ENCODE assay signal across 15 cellular contexts in the genomic region with DNA sequence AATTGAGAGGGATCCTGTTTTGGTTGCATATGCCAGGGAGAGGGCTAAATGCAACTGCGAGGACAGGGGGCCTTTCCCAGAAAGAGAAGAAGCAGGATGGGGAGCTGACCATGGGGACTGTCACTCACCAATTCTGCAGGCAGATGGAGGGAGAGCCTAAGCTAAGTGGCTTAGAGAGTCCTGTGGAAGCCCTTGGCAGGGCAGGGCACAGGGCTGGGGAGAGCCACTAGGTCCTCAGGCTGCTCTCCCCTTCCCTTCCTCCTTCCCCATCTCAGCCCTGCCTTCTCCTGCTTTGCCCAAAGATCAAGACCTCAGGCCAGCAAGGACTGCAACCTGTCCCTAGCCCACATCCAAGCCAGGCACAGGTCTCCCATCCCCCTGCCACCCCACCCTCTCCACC. TPM values are rescaled to one million over a fixed set of nuclear protein-coding genes. Genes with fewer than 3 reads are reported as not detected.
DNase-seq lines count a peak whose midpoint lies in the region; ATAC-seq and TF ChIP-seq lines count a peak whose summit lies in the region.
"Had no signal": no experiment of that assay in that cellular context is flagged by ENCODE, and none has a peak within 500 bp of the region (broad histone marks: within the 10 kb centered on the region; RNA-seq: fewer than 3 reads in every experiment).

No MANE protein-coding gene starts in this region.

- no peak for TF ChIP-seq POLR2A in esophagus squamous epithelium (IDR thresholded peaks at IDR 0.05)

- H3K4me3 Mint-ChIP-seq in Caco-2 (ENCODE audit: unreplicated experiment): no peak overlapping the region
- H3K4me3 Mint-ChIP-seq: activated naive CD8-positive, alpha-beta T cell had no signal

- H3K27me3 Mint-ChIP-seq in Caco-2 (ENCODE audit: insufficient read depth, unreplicated experiment): no peaks in the 10 kb centered on the region
- H3K27me3 Mint-ChIP-seq: activated naive CD8-positive, alpha-beta T cell; stimulated activated naive CD8-positive, alpha-beta T cell treated with anti-CD3 and anti-CD28 coated beads, Interleukin-15, Interleukin-2, amounts not matched to agents 100 ng/mL and 50 ng/mL, for 24 hours had no signal

- TF ChIP-seq CTCF in Caco-2 (IDR thresholded peaks at IDR 0.05; ENCODE audit: insufficient read depth in 1 of 2, low read depth in 1 of 2, low read length in 1 of 2, severe bottlenecking in 1 of 2, unreplicated experiment in 1 of 2) (no peak), esophagus squamous epithelium (IDR thresholded peaks at IDR 0.05) (no peak), neutrophil (IDR thresholded peaks at IDR 0.05) (no peak), GM13977 (IDR thresholded peaks at IDR 0.05; ENCODE audit: extremely low read depth, insufficient read depth, missing control alignments) (no peak)

- H3K36me3 Mint-ChIP-seq in Caco-2 (ENCODE audit: insufficient read depth, unreplicated experiment): no peaks in the 10 kb centered on the region
- H3K36me3 Mint-ChIP-seq: activated naive CD8-positive, alpha-beta T cell had no signal

- POLR2A ChIA-PET in Caco-2 (lab: Charles Lee): interaction anchor here (0.6 kb wide), 1 partner anchor 1237 kb away, joined by 3 read pairs; no protein-coding TSS in a partner anchor

- DNase-seq in Caco-2 (no peak), NCI-H82 (lab: John Stamatoyannopoulos, UW) (peak; percentile 77), esophagus squamous epithelium (lab: John Stamatoyannopoulos, UW) (no peak), DMS79 treated with DMSO at 0.1 percent for 48 hours (lab: John Stamatoyannopoulos, UW) (no peak), GM13977 (ENCODE audit: low spot score) (no peak), NCI-H2029 (lab: John Stamatoyannopoulos, UW) (no peak)
- DNase-seq: NCI-H187 treated with DMSO at 0.1 percent for 48 hours, psoas muscle had no signal

- in situ Hi-C loops in GM13977 (cut with MboI; ENCODE audit: low pct_unique_long_range_greater_than_20kb, low sequenced_read_pairs, unreplicated experiment): no loop called here

- H3K4me1 ChIP-seq in Caco-2 (peaks cover 6% of the 10 kb centered on the region), esophagus squamous epithelium (peaks cover 0 to 22% (median 0%) of the 10 kb centered on the region in 3 donors), neutrophil (ENCODE audit: control insufficient read depth in 1 of 2, insufficient read depth in 1 of 2, low read depth in 1 of 2, low read length in 1 of 2) (peaks cover 59 to 68% of the 10 kb centered on the region in 2 experiments)
- H3K4me1 ChIP-seq: psoas muscle had no signal

- peak overlapping the region; percentile 65 for H3K27ac Mint-ChIP-seq in Caco-2 (ENCODE audit: unreplicated experiment)
- H3K27ac Mint-ChIP-seq: activated naive CD8-positive, alpha-beta T cell; stimulated activated naive CD8-positive, alpha-beta T cell treated with anti-CD3 and anti-CD28 coated beads, Interleukin-15, Interleukin-2, amounts not matched to agents 100 ng/mL and 50 ng/mL, for 24 hours had no signal

- H3K36me3 ChIP-seq in Caco-2 (ENCODE audit: control insufficient read depth, insufficient read depth, low read length): peaks cover 2% of the 10 kb centered on the region; the same call in 1 of the 2 replicates
- H3K36me3 ChIP-seq in esophagus squamous epithelium: no peaks in the 10 kb centered on the region
- no peaks in the 10 kb centered on the region for H3K36me3 ChIP-seq in neutrophil

- H3K27ac ChIP-seq in esophagus squamous epithelium (peak overlapping the region in 3 of 4 donors; percentile 24 to 77 (median 59)), neutrophil (peak overlapping the region; percentile 82)
- H3K27ac ChIP-seq: psoas muscle had no signal

- no peak overlapping the region for H3K4me3 ChIP-seq in Caco-2 (ENCODE audit: low read depth, low read length)
- no peak overlapping the region for H3K4me3 ChIP-seq in esophagus squamous epithelium
- peak overlapping the region in 1 of 2 experiments; percentile 20 for H3K4me3 ChIP-seq in neutrophil (ENCODE audit: low read depth in 1 of 2, low read length in 1 of 2)
- H3K4me3 ChIP-seq: psoas muscle had no signal

- peaks cover 6% of the 10 kb centered on the region for H3K4me1 Mint-ChIP-seq in Caco-2 (ENCODE audit: low read depth, unreplicated experiment)

- ATAC-seq in HG02973 (IDR thresholded peaks at IDR 0.05; ENCODE audit: unreplicated experiment): no peak

- intact Hi-C loops in Caco-2 (cut with micrococcal nuclease; ENCODE audit: unreplicated experiment): no loop called here
- intact Hi-C loops in esophagus squamous epithelium (cut with DNase I): no loop called here

- H3K27me3 ChIP-seq in Caco-2 (replicated peaks; ENCODE audit: control insufficient read depth, insufficient read depth, low read length) (no peaks in the 10 kb centered on the region), esophagus squamous epithelium (no peaks in the 10 kb centered on the region), neutrophil (no peaks in the 10 kb centered on the region)

- BruUV-seq in Caco-2 (replicated peaks; lab: Mats Ljungman, UMichigan): no TSS peak

- WGBS in esophagus squamous epithelium, 2 donors: 83 to 100% methylated on average over 1 of the region's 1 CpG

- no peaks in the 10 kb centered on the region for H3K9me3 Mint-ChIP-seq in Caco-2 (ENCODE audit: unreplicated experiment)
- H3K9me3 Mint-ChIP-seq: stimulated activated naive CD8-positive, alpha-beta T cell treated with anti-CD3 and anti-CD28 coated beads, Interleukin-15, Interleukin-2, amounts not matched to agents 100 ng/mL and 50 ng/mL, for 24 hours had no signal

- CTCF ChIA-PET in Caco-2 (lab: Charles Lee): no interaction called here

- H3K9me3 ChIP-seq in Caco-2 (no peaks in the 10 kb centered on the region), esophagus squamous epithelium (no peaks in the 10 kb centered on the region), neutrophil (no peaks in the 10 kb centered on the region)
- H3K9me3 ChIP-seq: psoas muscle had no signal

RNA-seq across cellular contexts. Expression of a gene that starts 24.4 kb away (rescaled TPM):
- 0.54 TPM in 1 of 2 replicates, not detected in the other for total RNA-seq in Caco-2 (2022)
- not detected for total RNA-seq in esophagus squamous epithelium
- total RNA-seq: chondrocyte, mononuclear cell, psoas muscle, SK-MEL-5 had no signal

RNA-seq across cellular contexts. Expression of a gene that starts 40.0 kb away (rescaled TPM):
- total RNA-seq in Caco-2 (2022) (168 and 175 TPM in 2 replicates), esophagus squamous epithelium (100 to 1,000 TPM; 238 to 342 (median 275) TPM)

RNA-seq across cellular contexts. Expression of a gene that starts 49.8 kb away (rescaled TPM):
- total RNA-seq in Caco-2 (2022): 0.12 and 0.32 TPM in 2 replicates
- 10 to 100 TPM in 1 of 4 donors, 1 to 10 TPM in 3; 1.7 to 10.6 (median 8.7) TPM for total RNA-seq in esophagus squamous epithelium
- total RNA-seq: SK-MEL-5 had no signal
